1 cellular context compared by ENCODE assay signal in genomic region chr3:11835028-11835639, GRCh38.
TF ChIP-seq lines count a peak whose summit lies in the region.

No MANE protein-coding gene starts in this region.

TF ChIP-seq in K562, 482 proteins besides CTCF, POLR2A, EP300 and RAD21 (continued from another document):
- TF ChIP-seq ARID3A (IDR thresholded peaks at IDR 0.05; ENCODE audit: borderline replicate concordance, low read depth, low read length) = 0 out of 2 replicates have a peak, but pooled peaks have one; percentile 64
